ENCODE assay signal across 13 cellular contexts in the genomic region with DNA sequence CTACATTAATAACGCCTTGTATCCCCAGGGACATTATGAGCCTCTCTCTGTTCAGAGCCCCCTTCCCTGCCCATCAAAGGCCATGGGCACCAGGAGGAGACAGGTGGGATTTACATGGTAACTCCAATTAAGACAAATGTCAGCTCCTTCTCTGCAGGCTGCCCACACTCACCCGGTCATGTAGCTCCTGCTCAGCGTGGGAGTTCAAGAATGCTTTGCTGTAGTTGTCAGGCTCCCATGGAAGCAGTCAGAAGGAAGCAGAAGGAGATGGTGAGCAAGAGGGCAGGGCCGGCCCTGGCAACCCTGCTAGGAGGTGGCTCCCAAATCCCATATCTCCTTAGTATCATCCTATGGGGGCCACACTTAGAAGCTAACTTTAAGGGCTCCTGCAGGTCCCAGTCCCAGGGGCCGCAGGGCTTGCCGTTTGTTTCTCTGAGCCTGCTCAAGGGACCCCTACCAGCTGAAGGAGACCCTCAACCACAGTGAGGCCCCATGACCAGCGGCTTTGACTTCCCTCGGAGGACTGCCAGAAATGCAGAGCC.
"Had no signal": no experiment of that assay in that cellular context is flagged by ENCODE, and none has a peak within 500 bp of the region (broad histone marks: within the 10 kb centered on the region; RNA-seq: fewer than 3 reads in every experiment).

No MANE protein-coding gene starts in this region.

- H3K4me3 ChIP-seq: gastrocnemius medialis, heart right ventricle, neural progenitor cell, tibial nerve had no signal

- H3K36me3 ChIP-seq: gastrocnemius medialis, heart right ventricle, neural progenitor cell, tibial nerve had no signal

- H3K9me3 Mint-ChIP-seq: activated CD4-positive, alpha-beta memory T cell treated with anti-CD3 and anti-CD28 coated beads for 36 hours; activated naive CD8-positive, alpha-beta T cell treated with anti-CD3 and anti-CD28 coated beads for 36 hours; activated T-cell treated with anti-CD3 and anti-CD28 coated beads, Interleukin-2, amount 50 U/mL, for 4 hours; neural progenitor cell; stimulated activated effector memory CD8-positive, alpha-beta T cell treated with anti-CD3 and anti-CD28 coated beads, Interleukin-12 subunit alpha, Interleukin-12 subunit beta, amount 100 ng/mL, for 72 hours had no signal

- H3K4me3 Mint-ChIP-seq: activated CD4-positive, alpha-beta memory T cell treated with anti-CD3 and anti-CD28 coated beads for 36 hours; activated naive CD8-positive, alpha-beta T cell treated with anti-CD3 and anti-CD28 coated beads for 36 hours; activated T-cell treated with anti-CD3 and anti-CD28 coated beads, Interleukin-2, amount 50 U/mL, for 4 hours; neural progenitor cell; stimulated activated effector memory CD8-positive, alpha-beta T cell treated with anti-CD3 and anti-CD28 coated beads, Interleukin-12 subunit alpha, Interleukin-12 subunit beta, amount 100 ng/mL, for 72 hours had no signal

- H3K27ac ChIP-seq: gastrocnemius medialis, heart right ventricle, neural progenitor cell, tibial nerve had no signal

- DNase-seq: activated CD4-positive, alpha-beta memory T cell treated with anti-CD3 and anti-CD28 coated beads for 36 hours; activated gamma-delta T cell treated with Interleukin-2 at 50 U/mL for 16 hours; activated naive CD8-positive, alpha-beta T cell treated with anti-CD3 and anti-CD28 coated beads for 36 hours; activated T-cell treated with anti-CD3 and anti-CD28 coated beads, Interleukin-2, amount 50 U/mL, for 4 hours; aorta; effector CD4-positive, alpha-beta T cell; gastrocnemius medialis; heart right ventricle; left ventricle myocardium superior; small intestine had no signal

- H3K9me3 ChIP-seq: gastrocnemius medialis, heart right ventricle, tibial nerve had no signal

- H3K27me3 Mint-ChIP-seq: activated CD4-positive, alpha-beta memory T cell treated with anti-CD3 and anti-CD28 coated beads for 36 hours had no signal

- ATAC-seq: activated T-cell treated with anti-CD3 and anti-CD28 coated beads, Interleukin-2, amount 50 U/mL, for 4 hours; gastrocnemius medialis; heart right ventricle; left ventricle myocardium superior; stimulated activated effector memory CD8-positive, alpha-beta T cell treated with anti-CD3 and anti-CD28 coated beads, Interleukin-12 subunit alpha, Interleukin-12 subunit beta, amount 100 ng/mL, for 72 hours had no signal

- H3K4me1 Mint-ChIP-seq: activated naive CD8-positive, alpha-beta T cell treated with anti-CD3 and anti-CD28 coated beads for 36 hours; stimulated activated effector memory CD8-positive, alpha-beta T cell treated with anti-CD3 and anti-CD28 coated beads, Interleukin-12 subunit alpha, Interleukin-12 subunit beta, amount 100 ng/mL, for 72 hours had no signal

- H3K27ac Mint-ChIP-seq: activated CD4-positive, alpha-beta memory T cell treated with anti-CD3 and anti-CD28 coated beads for 36 hours; activated naive CD8-positive, alpha-beta T cell treated with anti-CD3 and anti-CD28 coated beads for 36 hours; neural progenitor cell; stimulated activated effector memory CD8-positive, alpha-beta T cell treated with anti-CD3 and anti-CD28 coated beads, Interleukin-12 subunit alpha, Interleukin-12 subunit beta, amount 100 ng/mL, for 72 hours had no signal

- H3K36me3 Mint-ChIP-seq: activated CD4-positive, alpha-beta memory T cell treated with anti-CD3 and anti-CD28 coated beads for 36 hours; activated naive CD8-positive, alpha-beta T cell treated with anti-CD3 and anti-CD28 coated beads for 36 hours; neural progenitor cell; stimulated activated effector memory CD8-positive, alpha-beta T cell treated with anti-CD3 and anti-CD28 coated beads, Interleukin-12 subunit alpha, Interleukin-12 subunit beta, amount 100 ng/mL, for 72 hours had no signal

- H3K4me1 ChIP-seq: neural progenitor cell had no signal
